7 cellular contexts compared by ENCODE assay signal in the genomic region with DNA sequence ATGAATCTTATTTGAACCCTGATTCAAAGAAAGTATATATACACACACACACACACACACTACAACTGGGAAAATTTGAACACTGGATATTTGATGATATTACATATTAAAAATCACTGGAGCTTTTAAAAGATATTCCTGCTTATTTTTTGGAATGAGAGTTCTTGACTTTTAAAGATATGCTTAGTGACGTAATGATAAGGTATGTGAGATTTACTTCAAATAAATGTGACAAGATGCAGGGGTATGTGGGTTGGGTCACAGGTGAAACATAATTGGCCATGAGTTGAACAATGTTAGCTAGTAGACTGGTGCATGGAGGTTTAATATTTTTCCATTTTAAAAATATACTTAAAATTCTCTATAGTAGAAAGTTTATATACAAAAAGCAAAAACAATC.
"Had no signal": no experiment of that assay in that cellular context is flagged by ENCODE, and none has a peak within 500 bp of the region (broad histone marks: within the 10 kb centered on the region; RNA-seq: fewer than 3 reads in every experiment).

No MANE protein-coding gene starts in this region.

- H3K27ac ChIP-seq: HL-60, KMS-11 had no signal

- FAIRE-seq: HTR-8/SVneo, K562 had no signal

- ATAC-seq: K562 had no signal

- H3K9ac ChIP-seq: KMS-11 had no signal

- DNase-seq: IMR-90, KBM-7, KG1 had no signal

- H3K4me3 ChIP-seq: K562 had no signal

- H3K4me2 ChIP-seq: KMS-11 had no signal
